ENCODE assay signal across 18 cellular contexts in genomic region chr17:80987941-80988461, GRCh38. TPM values are rescaled to one million over a fixed set of nuclear protein-coding genes. Genes with fewer than 3 reads are reported as not detected.
A peak's percentile ranks its signal among the peaks of the same experiment; 100 is the strongest.
DNase-seq lines count a peak whose midpoint lies in the region; ATAC-seq and TF ChIP-seq lines count a peak whose summit lies in the region.
"Had no signal": no experiment of that assay in that cellular context is flagged by ENCODE, and none has a peak within 500 bp of the region (broad histone marks: within the 10 kb centered on the region; RNA-seq: fewer than 3 reads in every experiment).

No MANE protein-coding gene starts in this region.

- H3K36me3 ChIP-seq in prostate gland, result no peaks in the 10 kb centered on the region
- H3K36me3 ChIP-seq in lower lobe of right lung, result no peaks in the 10 kb centered on the region
- H3K36me3 ChIP-seq: Peyer's patch had no signal

- H3K27me3 ChIP-seq in prostate gland (replicated peaks; ENCODE audit: insufficient read depth) (no peaks in the 10 kb centered on the region), lower lobe of right lung (ENCODE audit: low read depth) (no peaks in the 10 kb centered on the region)
- H3K27me3 ChIP-seq: body of pancreas, Peyer's patch had no signal

- intact Hi-C loops in CD14-positive monocyte (cut with micrococcal nuclease), result loop anchor here in 1 of 2 donors (2.0 to 10.0 kb wide), 2 partner anchors 113 to 123 kb away; no protein-coding TSS in a partner anchor
- intact Hi-C loops in prostate gland (cut with DNase I), result loop anchor here (5.0 kb wide), 1 partner anchor 34 kb away; no protein-coding TSS in a partner anchor
- intact Hi-C loops in lower lobe of right lung (cut with DNase I), result no loop called here

- TF ChIP-seq POLR2A in prostate gland (IDR thresholded peaks at IDR 0.05), result no peak

- DNase-seq in CD14-positive monocyte (ENCODE audit: low spot score) (peak; percentile 30), NCI-H2227 (lab: John Stamatoyannopoulos, UW; ENCODE audit: unreplicated experiment) (peak; percentile 56), glutamatergic neuron (peak; percentile 55), prostate gland (ENCODE audit: low spot score) (no peak), lower lobe of right lung (no peak)
- DNase-seq: activated naive CD4-positive, alpha-beta T cell treated with Interleukin-2 at 50 U/mL for 16 hours; DMS79 treated with DMSO at 0.1 percent for 48 hours; erythroblast; head of caudate nucleus; NCI-H1930; NCI-H526; Peyer's patch; T-cell had no signal

- no peaks in the 10 kb centered on the region for H3K9me3 ChIP-seq in prostate gland
- H3K9me3 ChIP-seq in lower lobe of right lung, result no peaks in the 10 kb centered on the region
- H3K9me3 ChIP-seq: body of pancreas, Peyer's patch had no signal

- ATAC-seq in lower lobe of right lung (no peak), HG03460 (IDR thresholded peaks at IDR 0.05; ENCODE audit: unreplicated experiment) (no peak), esophagus mucosa (no peak), HG02588 (IDR thresholded peaks at IDR 0.05; ENCODE audit: unreplicated experiment) (no peak)
- ATAC-seq: activated CD4-positive, CD25-positive, alpha-beta regulatory T cell treated with anti-CD3 and anti-CD28 coated beads, Interleukin-2, amount 50 U/mL, for 24 hours had no signal

- TF ChIP-seq CTCF in CD14-positive monocyte (IDR thresholded peaks at IDR 0.05) (no peak), glutamatergic neuron (IDR thresholded peaks at IDR 0.05; ENCODE audit: partially characterized antibody, unreplicated experiment) (no peak), prostate gland (IDR thresholded peaks at IDR 0.05) (no peak), lower lobe of right lung (IDR thresholded peaks at IDR 0.05) (no peak)

- WGBS in prostate gland, result 66% methylated on average over 16 of the region's 16 CpGs

- peaks cover 36% of the 10 kb centered on the region for H3K4me1 Mint-ChIP-seq in CD14-positive monocyte
- H3K4me1 Mint-ChIP-seq in glutamatergic neuron (ENCODE audit: low read depth, unreplicated experiment), result peaks cover 6% of the 10 kb centered on the region

- H3K9me3 Mint-ChIP-seq in CD14-positive monocyte (peaks cover 0 to 2% (median 0%) of the 10 kb centered on the region in 7 donors), glutamatergic neuron (ENCODE audit: unreplicated experiment) (peaks cover 2% of the 10 kb centered on the region)
- H3K9me3 Mint-ChIP-seq: T-cell had no signal

- H3K4me1 ChIP-seq in prostate gland (replicated peaks) (peaks cover 6% of the 10 kb centered on the region), lower lobe of right lung (peaks cover 28% of the 10 kb centered on the region)

- H3K36me3 Mint-ChIP-seq in CD14-positive monocyte (no peaks in the 10 kb centered on the region), glutamatergic neuron (ENCODE audit: unreplicated experiment) (no peaks in the 10 kb centered on the region)
- H3K36me3 Mint-ChIP-seq: T-cell had no signal

- H3K27ac Mint-ChIP-seq in CD14-positive monocyte, result no peak overlapping the region
- H3K27ac Mint-ChIP-seq in glutamatergic neuron (ENCODE audit: unreplicated experiment), result no peak overlapping the region
- H3K27ac Mint-ChIP-seq: T-cell had no signal

- peaks cover 15 to 26% (median 15%) of the 10 kb centered on the region in 3 donors for H3K27me3 Mint-ChIP-seq in CD14-positive monocyte (ENCODE audit: low read depth in 3 of 3)
- H3K27me3 Mint-ChIP-seq in glutamatergic neuron (ENCODE audit: unreplicated experiment), result peaks cover 4% of the 10 kb centered on the region

- H3K4me3 Mint-ChIP-seq in CD14-positive monocyte, result peak overlapping the region in 1 of 2 donors; percentile 83
- H3K4me3 Mint-ChIP-seq in glutamatergic neuron (ENCODE audit: unreplicated experiment), result peak overlapping the region; percentile 15

- no peak overlapping the region for H3K4me3 ChIP-seq in prostate gland
- no peak overlapping the region for H3K4me3 ChIP-seq in lower lobe of right lung
- H3K4me3 ChIP-seq: body of pancreas had no signal

- H3K27ac ChIP-seq in prostate gland, result peak overlapping the region; percentile 16 to 50
- H3K27ac ChIP-seq in lower lobe of right lung, result no peak overlapping the region
- H3K27ac ChIP-seq: body of pancreas had no signal

RNA-seq across cellular contexts. Expression of gene CHMP6, which starts 3.6 kb away (rescaled TPM):
- polyA plus RNA-seq in CD14-positive monocyte, result 10 to 100 TPM; 44.1 to 44.8 TPM
- total RNA-seq in glutamatergic neuron (ENCODE audit: unreplicated experiment), result 24.3 TPM
- 10 to 100 TPM; 30.6 to 35.3 TPM for total RNA-seq in prostate gland
- 28.8 TPM for total RNA-seq in lower lobe of right lung
- total RNA-seq in esophagus mucosa, result 22.2 TPM

RNA-seq across cellular contexts. Expression of gene BAIAP2, which starts 47.0 kb away (rescaled TPM):
- 10 to 100 TPM in 1 of 2 donors, 1 to 10 TPM in 1; 8.6 to 11.2 TPM for polyA plus RNA-seq in CD14-positive monocyte
- total RNA-seq in glutamatergic neuron (ENCODE audit: unreplicated experiment), result 252 TPM
- 100 to 1,000 TPM; 125 to 148 TPM for total RNA-seq in prostate gland
- 119 TPM for total RNA-seq in lower lobe of right lung
- 111 TPM for total RNA-seq in esophagus mucosa

Comparison
In these comparisons a context has a peak if more than half of its experiments do, and no peak if none do; other contexts are left out.
1. DNase-seq: peak in CD14-positive monocyte (single experiment), NCI-H2227 (single experiment) and glutamatergic neuron (single experiment); none in prostate gland (single experiment) and lower lobe of right lung (single experiment).